8 cellular contexts compared by ENCODE assay signal in genomic region chr1:199272690-199273089, GRCh38.
DNase-seq lines count a peak whose midpoint lies in the region; ATAC-seq and TF ChIP-seq lines count a peak whose summit lies in the region.

No MANE protein-coding gene starts in this region.

- H3K9me2 ChIP-seq in GM23248 (ENCODE audit: insufficient read depth) = no peaks in the 10 kb centered on the region; the same call in 1 of the 2 replicates

- in situ Hi-C loops in GM23248 (cut with MboI) = no loop called here

- H3K9ac ChIP-seq in GM23248 = no peak overlapping the region

- no peak overlapping the region for H2AFZ ChIP-seq in GM23248

- H3K36me3 ChIP-seq in GM23248 (ENCODE audit: low read depth) (no peaks in the 10 kb centered on the region), upper lobe of right lung (no peaks in the 10 kb centered on the region)

- H3K9me3 ChIP-seq in GM23248 (ENCODE audit: low read depth) = no peaks in the 10 kb centered on the region
- no peaks in the 10 kb centered on the region for H3K9me3 ChIP-seq in upper lobe of right lung

- 0 to 1% methylated on average over 3 of the region's 3 CpGs for WGBS in GM23248 (ENCODE audit: low coverage in 1 of 2, low lambda C conversion rate in 2 of 2, missing lambda C conversion rate in 2 of 2), 2 experiments

- no peaks in the 10 kb centered on the region for H3K79me2 ChIP-seq in GM23248 (ENCODE audit: insufficient read depth)

- TF ChIP-seq CTCF in upper lobe of right lung (IDR thresholded peaks at IDR 0.05) = no peak

- H4K20me1 ChIP-seq in GM23248 (ENCODE audit: insufficient read depth) = no peaks in the 10 kb centered on the region

- peaks cover 28% of the 10 kb centered on the region for H3K4me1 ChIP-seq in GM23248 (ENCODE audit: insufficient read depth)
- H3K4me1 ChIP-seq in upper lobe of right lung = no peaks in the 10 kb centered on the region

- peak; percentile 79 for DNase-seq in GM04504 (ENCODE audit: low read depth)
- DNase-seq in GM23248 = peak; percentile 86
- DNase-seq in LHCN-M2 (ENCODE audit: low read depth) = peak; percentile 94
- DNase-seq in fibroblast of gingiva (ENCODE audit: low read depth) = peak; percentile 80
- peak; percentile 71 for DNase-seq in upper lobe of right lung
- DNase-seq in inferior parietal cortex (ENCODE audit: extremely low spot score) = no peak
- no peak for DNase-seq in DMS153 (lab: John Stamatoyannopoulos, UW)
- no peak for DNase-seq in NCI-H2227 treated with DMSO at 0.1 percent for 48 hours (lab: John Stamatoyannopoulos, UW)

- intact Hi-C loops in upper lobe of right lung (cut with DNase I) = no loop called here

- H3K27ac ChIP-seq in GM23248 = peak overlapping the region; percentile 61
- H3K27ac ChIP-seq in upper lobe of right lung = no peak overlapping the region

- H3K4me3 ChIP-seq in GM23248 = peak overlapping the region; percentile 14
- H3K4me3 ChIP-seq in upper lobe of right lung = no peak overlapping the region

- peak; percentile 73 for ATAC-seq in upper lobe of right lung

- H3K27me3 ChIP-seq in GM23248 (replicated peaks; ENCODE audit: insufficient read depth) (no peaks in the 10 kb centered on the region), upper lobe of right lung (no peaks in the 10 kb centered on the region)

- peaks cover 31% of the 10 kb centered on the region for H3F3A ChIP-seq in GM23248 (ENCODE audit: insufficient read depth)

- peak overlapping the region; percentile 71 for H3K4me2 ChIP-seq in GM23248 (ENCODE audit: unreplicated experiment)

Comparison
In these comparisons a context has a peak if more than half of its experiments do, and no peak if none do; other contexts are left out.
1. DNase-seq: peak in GM04504 (single experiment), GM23248 (single experiment), LHCN-M2 (single experiment), fibroblast of gingiva (single experiment) and upper lobe of right lung (single experiment); none in inferior parietal cortex (single experiment), DMS153 (single experiment) and NCI-H2227 treated with DMSO at 0.1 percent for 48 hours (single experiment).